Comparison of ENCODE assay signal across 30 cellular contexts in the genomic region with DNA sequence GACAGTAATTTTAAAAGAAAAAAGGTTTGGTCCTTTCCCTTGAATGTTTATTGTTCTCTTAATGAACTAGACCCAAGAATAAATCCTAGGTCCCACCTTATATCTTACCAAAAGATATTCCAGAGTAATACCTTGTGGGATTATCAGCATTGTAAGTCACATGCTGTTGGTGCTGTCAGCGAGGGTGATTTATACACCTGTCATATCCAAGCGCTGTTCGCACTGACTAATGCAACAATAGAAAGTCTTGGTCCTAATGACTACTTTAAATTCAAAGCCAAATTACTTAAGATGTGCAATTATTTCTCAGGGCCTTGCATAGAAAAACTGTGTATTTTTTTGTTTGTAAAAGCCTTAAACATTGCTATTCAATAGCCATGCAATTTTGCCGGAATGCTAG. TPM values are rescaled to one million over a fixed set of nuclear protein-coding genes. Genes with fewer than 3 reads are reported as not detected.
"Had no signal": no experiment of that assay in that cellular context is flagged by ENCODE, and none has a peak within 500 bp of the region (broad histone marks: within the 10 kb centered on the region; RNA-seq: fewer than 3 reads in every experiment).

No MANE protein-coding gene starts in this region.

- H3K4me3 Mint-ChIP-seq: naive thymus-derived CD8-positive, alpha-beta T cell; natural killer cell treated with Interleukin-12 subunit alpha and Interleukin-12 subunit beta and Interleukin-15 and Interleukin-18, amount 100 ng/mL, for 72 hours; nephron progenitor cell; neural progenitor cell; stimulated activated effector memory CD8-positive, alpha-beta T cell treated with anti-CD3 and anti-CD28 coated beads, Interleukin-12 subunit alpha, Interleukin-12 subunit beta, amount 100 ng/mL, for 72 hours; stimulated activated naive B cell treated with anti-CD40 and anti-IgM and Interleukin-4, amounts not matched to agents 10 μg/mL and 1 μg/mL and 100 μg/mL, for 72 hours; stimulated activated naive CD8-positive, alpha-beta T cell treated with anti-CD3 and anti-CD28 coated beads, Interleukin-15, Interleukin-2, amounts not matched to agents 100 ng/mL and 50 ng/mL, for 24 hours; type B pancreatic cell had no signal

- H3K4me1 Mint-ChIP-seq: nephron progenitor cell had no signal

- H3K4me3 ChIP-seq: neural progenitor cell, ovary, psoas muscle, right lobe of liver, sigmoid colon, suprapubic skin, testis, tibial artery, transverse colon, upper lobe of right lung, uterus had no signal

- H3K27me3 ChIP-seq: ovary, right lobe of liver, testis had no signal

- H3K79me2 ChIP-seq: parathyroid adenoma had no signal

- H3K9me3 ChIP-seq: ovary, psoas muscle, right lobe of liver, sigmoid colon, suprapubic skin, testis, tibial artery, transverse colon, upper lobe of right lung, uterus had no signal

- H3K9me3 Mint-ChIP-seq: neural progenitor cell; stimulated activated effector memory CD8-positive, alpha-beta T cell treated with anti-CD3 and anti-CD28 coated beads, Interleukin-12 subunit alpha, Interleukin-12 subunit beta, amount 100 ng/mL, for 72 hours; stimulated activated naive B cell treated with anti-CD40 and anti-IgM and Interleukin-4, amounts not matched to agents 10 μg/mL and 1 μg/mL and 100 μg/mL, for 72 hours; stimulated activated naive CD8-positive, alpha-beta T cell treated with anti-CD3 and anti-CD28 coated beads, Interleukin-15, Interleukin-2, amounts not matched to agents 100 ng/mL and 50 ng/mL, for 24 hours; type B pancreatic cell had no signal

- H3K27ac ChIP-seq: neural progenitor cell, ovary, parathyroid adenoma, psoas muscle, right lobe of liver, sigmoid colon, suprapubic skin, testis, tibial artery, transverse colon, upper lobe of right lung, uterus had no signal

- ATAC-seq: naive thymus-derived CD8-positive, alpha-beta T cell; natural killer cell treated with Interleukin-12 subunit alpha and Interleukin-12 subunit beta and Interleukin-15 and Interleukin-18, amount 100 ng/mL, for 72 hours; psoas muscle; right cardiac atrium; right lobe of liver; stimulated activated effector memory CD8-positive, alpha-beta T cell treated with anti-CD3 and anti-CD28 coated beads, Interleukin-12 subunit alpha, Interleukin-12 subunit beta, amount 100 ng/mL, for 72 hours; stimulated activated naive B cell treated with anti-CD40 and anti-IgM and Interleukin-4, amounts not matched to agents 10 μg/mL and 1 μg/mL and 100 μg/mL, for 72 hours; upper lobe of right lung had no signal

- H3K27ac Mint-ChIP-seq: natural killer cell treated with Interleukin-12 subunit alpha and Interleukin-12 subunit beta and Interleukin-15 and Interleukin-18, amount 100 ng/mL, for 72 hours; nephron progenitor cell; neural progenitor cell; progenitor cell of endocrine pancreas; stimulated activated effector memory CD8-positive, alpha-beta T cell treated with anti-CD3 and anti-CD28 coated beads, Interleukin-12 subunit alpha, Interleukin-12 subunit beta, amount 100 ng/mL, for 72 hours; stimulated activated naive B cell treated with anti-CD40 and anti-IgM and Interleukin-4, amounts not matched to agents 10 μg/mL and 1 μg/mL and 100 μg/mL, for 72 hours; stimulated activated naive CD8-positive, alpha-beta T cell treated with anti-CD3 and anti-CD28 coated beads, Interleukin-15, Interleukin-2, amounts not matched to agents 100 ng/mL and 50 ng/mL, for 24 hours; type B pancreatic cell had no signal

- H3K36me3 Mint-ChIP-seq: naive thymus-derived CD8-positive, alpha-beta T cell; neural progenitor cell; stimulated activated effector memory CD8-positive, alpha-beta T cell treated with anti-CD3 and anti-CD28 coated beads, Interleukin-12 subunit alpha, Interleukin-12 subunit beta, amount 100 ng/mL, for 72 hours; stimulated activated naive B cell treated with anti-CD40 and anti-IgM and Interleukin-4, amounts not matched to agents 10 μg/mL and 1 μg/mL and 100 μg/mL, for 72 hours; type B pancreatic cell had no signal

- H2AFZ ChIP-seq: neural progenitor cell, parathyroid adenoma had no signal

- FAIRE-seq: small intestine had no signal

- DNase-seq: naive thymus-derived CD8-positive, alpha-beta T cell; nephron progenitor cell; occipital lobe; ovary; posterior cingulate gyrus; psoas muscle; right cardiac atrium; right lobe of liver; sigmoid colon; small intestine; stimulated activated CD4-positive, alpha-beta T cell treated with anti-CD3 and anti-CD28 coated beads, Interleukin-15, amount 100 ng/mL, for 24 hours; stimulated activated CD4-positive, alpha-beta T cell treated with anti-CD3 and anti-CD28 coated beads, Interleukin-2, amount 100 ng/mL, for 24 hours; stimulated activated CD4-positive, alpha-beta T cell treated with anti-CD3 and anti-CD28 coated beads, Interleukin-2, amount 100 ng/mL, for 48 hours; stimulated activated CD4-positive, alpha-beta T cell treated with anti-CD3 and anti-CD28 coated beads, Interleukin-4, amount 100 ng/mL, for 24 hours; stimulated activated naive B cell treated with anti-CD40 and anti-IgM and Interleukin-4, amounts not matched to agents 10 μg/mL and 1 μg/mL and 100 μg/mL, for 72 hours; stimulated activated naive CD4-positive, alpha-beta T cell treated with Interleukin-2 at 50 U/mL for 16 hours; substantia nigra; testis; tibial artery; transverse colon; upper lobe of right lung; uterus had no signal

- H3K9ac ChIP-seq: neural progenitor cell, parathyroid adenoma had no signal

- H3K4me2 ChIP-seq: neural progenitor cell had no signal

- H3K36me3 ChIP-seq: neural progenitor cell, ovary, right lobe of liver, sigmoid colon, suprapubic skin, tibial artery, transverse colon, upper lobe of right lung, uterus had no signal

RNA-seq across cellular contexts. Expression of a gene that starts 6.9 kb away (rescaled TPM):
- total RNA-seq: progenitor cell of endocrine pancreas, suprapubic skin, upper lobe of right lung had no signal
- polyA plus RNA-seq: naive thymus-derived CD8-positive, alpha-beta T cell had no signal
